ENCODE assay signal across 8 cellular contexts in genomic region chr2:55047677-55048299, GRCh38. TPM values are rescaled to one million over a fixed set of nuclear protein-coding genes. Genes with fewer than 3 reads are reported as not detected.
A peak's percentile ranks its signal among the peaks of the same experiment; 100 is the strongest.
DNase-seq lines count a peak whose midpoint lies in the region; ATAC-seq and TF ChIP-seq lines count a peak whose summit lies in the region.

No MANE protein-coding gene starts in this region.

- no peak overlapping the region for H2AFZ ChIP-seq in KMS-11 (ENCODE audit: low read depth)

- WGBS in gastroesophageal sphincter (ENCODE audit: low coverage in 1 of 2), 2 donors = 3 to 8% methylated on average over 7 to 9 of the region's 9 CpGs

- DNase-seq in Daoy (ENCODE audit: low read depth) (peak; percentile 18), putamen (ENCODE audit: low spot score) (peak; percentile 39), GM10266 (ENCODE audit: extremely low spot score) (no peak), iPS-NIHi11 (ENCODE audit: low spot score) (no peak)

- no peak overlapping the region for H3K4me3 ChIP-seq in KMS-11 (IDR thresholded peaks at IDR 0.05; ENCODE audit: insufficient read depth, low read depth, low read length)
- peak overlapping the region; percentile 89 for H3K4me3 ChIP-seq in WI38 (ENCODE audit: low read depth, low read length)
- peak overlapping the region; percentile 79 to 92 for H3K4me3 ChIP-seq in gastroesophageal sphincter

- H3K79me2 ChIP-seq in KMS-11 (ENCODE audit: insufficient read depth, low read depth) = peaks cover 67% of the 10 kb centered on the region

- H3K4me2 ChIP-seq in KMS-11 = peak overlapping the region; percentile 92

- H3K4me1 ChIP-seq in KMS-11 (ENCODE audit: low read depth, poor library complexity, severe bottlenecking) = peaks cover 65% of the 10 kb centered on the region
- H3K4me1 ChIP-seq in gastroesophageal sphincter = peaks cover 1 to 68% (median 6%) of the 10 kb centered on the region in 3 donors

- no peak for TF ChIP-seq POLR2A in gastroesophageal sphincter (IDR thresholded peaks at IDR 0.05)

- H3K27me3 ChIP-seq in KMS-11 (ENCODE audit: insufficient read depth, low read depth) (no peaks in the 10 kb centered on the region), gastroesophageal sphincter (no peaks in the 10 kb centered on the region)

- peak overlapping the region; percentile 84; the same call in 1 of the 2 replicates for H3K27ac ChIP-seq in KMS-11
- H3K27ac ChIP-seq in gastroesophageal sphincter = peak overlapping the region; percentile 69 to 99 (median 94)

- peak overlapping the region; percentile 89; the same call in 1 of the 2 replicates for H3K9ac ChIP-seq in KMS-11

- TF ChIP-seq EP300 in gastroesophageal sphincter (IDR thresholded peaks at IDR 0.05) = no peak

- TF ChIP-seq CTCF in KMS-11 (conservative IDR thresholded peaks at IDR 0.05; ENCODE audit: low read depth, low read length) (no peak), WI38 (IDR thresholded peaks at IDR 0.05; ENCODE audit: low read depth, low read length) (no peak), gastroesophageal sphincter (IDR thresholded peaks at IDR 0.05) (no peak), GM10266 (IDR thresholded peaks at IDR 0.05; ENCODE audit: control insufficient read depth, insufficient read depth, low read depth, missing control alignments) (no peak)

- H3K9me3 ChIP-seq in gastroesophageal sphincter = no peaks in the 10 kb centered on the region

- H3K36me3 ChIP-seq in KMS-11 (ENCODE audit: insufficient read depth) (no peaks in the 10 kb centered on the region), gastroesophageal sphincter (no peaks in the 10 kb centered on the region)

- ATAC-seq in gastroesophageal sphincter (no peak), GM21717 (IDR thresholded peaks at IDR 0.05; ENCODE audit: unreplicated experiment) (no peak)

- H4K20me1 ChIP-seq in KMS-11 (ENCODE audit: insufficient read depth) = peaks cover 44% of the 10 kb centered on the region

RNA-seq across cellular contexts. Expression of gene RTN4, which starts 2.5 kb away (rescaled TPM):
- total RNA-seq in Daoy (2014; rRNA removed; shearing (Covaris generic)) = 137 TPM in 2 replicates
- total RNA-seq in gastroesophageal sphincter = 100 to 1,000 TPM; 216 to 304 (median 228) TPM

Comparison
In these comparisons a context has a peak if more than half of its experiments do, and no peak if none do; other contexts are left out.
1. DNase-seq: peak in Daoy (single experiment) and putamen (single experiment); none in GM10266 (single experiment) and iPS-NIHi11 (single experiment).